Comparison of ENCODE assay signal across 8 cellular contexts in genomic region chr4:123397276-123398150, GRCh38. TPM values are rescaled to one million over a fixed set of nuclear protein-coding genes. Genes with fewer than 3 reads are reported as not detected.
DNase-seq lines count a peak whose midpoint lies in the region; ATAC-seq and TF ChIP-seq lines count a peak whose summit lies in the region.

No MANE protein-coding gene starts in this region.

- H3K27me3 ChIP-seq in neutrophil, result peaks cover 45% of the 10 kb centered on the region

- ATAC-seq in activated CD4-positive, CD25-positive, alpha-beta regulatory T cell treated with anti-CD3 and anti-CD28 coated beads, Interleukin-2, amount 50 U/mL, for 24 hours, result peak; percentile 6 to 10
- peak; percentile 20 for ATAC-seq in HG03108 (IDR thresholded peaks at IDR 0.05; ENCODE audit: unreplicated experiment)

- DNase-seq in activated CD4-positive, CD25-positive, alpha-beta regulatory T cell treated with anti-CD3 and anti-CD28 coated beads, Interleukin-2, amount 50 U/mL, for 72 hours, result no peak
- peak; percentile 79 for DNase-seq in NCI-H748 (lab: John Stamatoyannopoulos, UW; ENCODE audit: unreplicated experiment)
- DNase-seq in activated T-helper 9 cell treated with anti-CD3 and anti-CD28 coated beads, Interleukin-2, amount 50 U/mL, for 16 hours (ENCODE audit: low read depth), result peak; percentile 29
- DNase-seq in foreskin melanocyte, result peak; percentile 47

- H3K4me3 ChIP-seq in neutrophil (ENCODE audit: low read depth in 1 of 2, low read length in 1 of 2) (peak overlapping the region; percentile 65 to 73), urinary bladder (ENCODE audit: low read depth, low read length) (peak overlapping the region; percentile 94)

- H3K9me3 ChIP-seq in neutrophil, result no peaks in the 10 kb centered on the region

- no peak for TF ChIP-seq CTCF in neutrophil (IDR thresholded peaks at IDR 0.05)

- WGBS in urinary bladder, result under 1% methylated on average over 85 of the region's 85 CpGs

- H3K27ac ChIP-seq in neutrophil, result no peak overlapping the region
- peak overlapping the region; percentile 91 for H3K27ac ChIP-seq in urinary bladder (ENCODE audit: low read depth)

- H3K4me1 ChIP-seq in neutrophil (ENCODE audit: control insufficient read depth in 1 of 2, insufficient read depth in 1 of 2, low read depth in 1 of 2, low read length in 1 of 2) (peaks cover 29 to 37% of the 10 kb centered on the region in 2 experiments), urinary bladder (ENCODE audit: insufficient read depth) (peaks cover under 1% of the 10 kb centered on the region)

- H3K36me3 ChIP-seq in neutrophil, result no peaks in the 10 kb centered on the region
- no peaks in the 10 kb centered on the region for H3K36me3 ChIP-seq in urinary bladder (ENCODE audit: insufficient read depth)

RNA-seq across cellular contexts. Expression of gene SPRY1, which starts 0.9 kb away (rescaled TPM):
- 72.0 TPM for total RNA-seq in urinary bladder
- polyA plus RNA-seq in urinary bladder, result 112 TPM
